Comparison of ENCODE assay signal across 10 cellular contexts in the genomic region with DNA sequence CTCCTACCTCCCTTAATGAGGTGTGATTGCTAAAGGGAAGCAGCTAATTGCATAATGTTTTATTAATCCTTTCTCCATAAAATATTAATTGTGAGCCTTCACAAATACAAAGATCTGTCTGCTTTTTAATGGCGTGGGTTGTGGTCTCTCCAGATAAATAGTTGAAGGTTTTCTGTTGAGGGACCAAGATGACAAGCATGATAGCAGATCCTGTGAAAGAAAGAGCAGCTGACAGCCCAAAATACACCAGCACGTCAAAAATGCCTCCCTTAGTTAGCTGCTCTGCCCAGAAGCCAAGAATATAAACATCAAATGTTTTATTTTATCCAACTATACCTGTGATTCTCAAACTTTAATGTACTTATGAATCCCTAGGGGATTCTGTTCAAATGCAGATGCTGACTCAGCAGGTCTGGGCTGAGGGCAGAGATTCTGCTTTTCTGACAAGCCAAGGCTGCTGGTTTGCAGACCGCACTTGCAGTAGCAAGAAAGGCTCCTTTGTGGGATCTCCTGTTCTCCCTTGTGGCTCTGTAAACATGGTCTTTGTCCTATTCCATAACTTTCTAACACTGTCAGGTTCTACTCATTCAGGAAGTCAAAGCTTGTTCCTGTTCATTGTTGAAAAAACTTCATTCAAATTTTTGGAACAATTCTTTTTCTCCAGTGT.
"Had no signal": no experiment of that assay in that cellular context is flagged by ENCODE, and none has a peak within 500 bp of the region (broad histone marks: within the 10 kb centered on the region; RNA-seq: fewer than 3 reads in every experiment).

No MANE protein-coding gene starts in this region.

- H3K27ac Mint-ChIP-seq: activated T-helper 1 cell treated with anti-CD3 and anti-CD28 coated beads, Interleukin-12 subunit alpha, Interleukin-12 subunit beta, Interleukin-2, Interleukin-4 antibody, amounts not matched to agents 30 ng/mL and 10 ng/mL and 1 ng/mL, durations not matched to agents 14 hours and 24 hours and 36 hours had no signal

- H3K9me3 ChIP-seq: psoas muscle, sigmoid colon, thoracic aorta had no signal

- H3K27me3 ChIP-seq: sigmoid colon had no signal

- H3K4me1 ChIP-seq: psoas muscle, sigmoid colon had no signal

- H3K9me3 Mint-ChIP-seq: activated T-helper 1 cell treated with anti-CD3 and anti-CD28 coated beads, Interleukin-12 subunit alpha, Interleukin-12 subunit beta, Interleukin-2, Interleukin-4 antibody, amounts not matched to agents 30 ng/mL and 10 ng/mL and 1 ng/mL, durations not matched to agents 14 hours and 24 hours and 36 hours had no signal

- ATAC-seq: activated CD4-positive, CD25-positive, alpha-beta regulatory T cell treated with anti-CD3 and anti-CD28 coated beads, Interleukin-2, amount 50 U/mL, for 24 hours; psoas muscle had no signal

- H3K4me3 ChIP-seq: psoas muscle, sigmoid colon, thoracic aorta had no signal

- DNase-seq: activated naive CD4-positive, alpha-beta T cell; aorta; effector CD8-positive, alpha-beta T cell; foreskin fibroblast; psoas muscle; sigmoid colon; stimulated activated CD4-positive, alpha-beta T cell treated with anti-CD3 and anti-CD28 coated beads, Interleukin-2, amount 100 ng/mL, for 24 hours had no signal

- H3K27ac ChIP-seq: psoas muscle, sigmoid colon, thoracic aorta had no signal

- H3K4me3 Mint-ChIP-seq: activated T-helper 1 cell treated with anti-CD3 and anti-CD28 coated beads, Interleukin-12 subunit alpha, Interleukin-12 subunit beta, Interleukin-2, Interleukin-4 antibody, amounts not matched to agents 30 ng/mL and 10 ng/mL and 1 ng/mL, durations not matched to agents 14 hours and 24 hours and 36 hours had no signal

- H3K36me3 ChIP-seq: sigmoid colon, thoracic aorta had no signal
